Comparison of ENCODE assay signal across 1 cellular context in the genomic region with DNA sequence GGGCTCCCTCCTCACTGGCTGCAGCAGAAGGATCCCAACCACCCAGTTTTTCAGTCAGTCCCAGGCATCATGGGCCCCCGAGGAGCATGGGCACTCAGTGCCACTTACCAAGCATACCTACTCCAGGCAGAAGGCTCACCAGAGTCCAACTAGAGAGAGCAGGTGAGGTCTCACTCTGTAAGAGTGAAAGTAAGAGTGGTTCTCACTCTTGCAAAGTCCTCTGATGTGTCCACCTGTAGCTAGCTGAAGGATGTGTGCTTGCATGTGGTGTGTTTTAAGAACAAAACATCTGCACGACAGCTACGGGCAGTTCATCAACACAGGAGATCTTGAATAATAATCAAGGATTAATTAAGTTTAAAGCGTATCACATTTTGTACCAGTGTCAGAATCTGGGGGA.
TF ChIP-seq lines count a peak whose summit lies in the region.

No MANE protein-coding gene starts in this region.

TF ChIP-seq in WTC11, 78 proteins besides CTCF, POLR2A, EP300 and RAD21 (continued from another document):
- TF ChIP-seq, protein P1, sequence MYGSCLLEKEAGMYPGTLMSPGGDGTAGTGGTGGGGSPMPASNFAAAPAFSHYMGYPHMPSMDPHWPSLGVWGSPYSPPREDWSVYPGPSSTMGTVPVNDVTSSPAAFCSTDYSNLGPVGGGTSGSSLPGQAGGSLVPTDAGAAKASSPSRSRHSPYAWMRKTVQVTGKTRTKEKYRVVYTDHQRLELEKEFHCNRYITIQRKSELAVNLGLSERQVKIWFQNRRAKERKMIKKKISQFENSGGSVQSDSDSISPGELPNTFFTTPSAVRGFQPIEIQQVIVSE (CRISPR knock-in tag; IDR thresholded peaks at IDR 0.05; ENCODE audit: borderline replicate concordance) = no peak
- TF ChIP-seq FOXK1 (CRISPR knock-in tag; IDR thresholded peaks at IDR 0.05) (no peak), NR2C2 (CRISPR knock-in tag; IDR thresholded peaks at IDR 0.05) (no peak), ZNF121 (CRISPR knock-in tag; IDR thresholded peaks at IDR 0.05) (no peak), NR1H2 (CRISPR knock-in tag; IDR thresholded peaks at IDR 0.05) (no peak), CBFB (CRISPR knock-in tag; IDR thresholded peaks at IDR 0.05; ENCODE audit: low read depth) (no peak), NR3C1 (CRISPR knock-in tag; conservative IDR thresholded peaks at IDR 0.05; ENCODE audit: low read depth) (no peak), IRF2 (CRISPR knock-in tag; IDR thresholded peaks at IDR 0.05; ENCODE audit: borderline replicate concordance, low read depth) (no peak), GABPB1 (CRISPR knock-in tag; IDR thresholded peaks at IDR 0.05) (no peak)
- TF ChIP-seq, protein P2, sequence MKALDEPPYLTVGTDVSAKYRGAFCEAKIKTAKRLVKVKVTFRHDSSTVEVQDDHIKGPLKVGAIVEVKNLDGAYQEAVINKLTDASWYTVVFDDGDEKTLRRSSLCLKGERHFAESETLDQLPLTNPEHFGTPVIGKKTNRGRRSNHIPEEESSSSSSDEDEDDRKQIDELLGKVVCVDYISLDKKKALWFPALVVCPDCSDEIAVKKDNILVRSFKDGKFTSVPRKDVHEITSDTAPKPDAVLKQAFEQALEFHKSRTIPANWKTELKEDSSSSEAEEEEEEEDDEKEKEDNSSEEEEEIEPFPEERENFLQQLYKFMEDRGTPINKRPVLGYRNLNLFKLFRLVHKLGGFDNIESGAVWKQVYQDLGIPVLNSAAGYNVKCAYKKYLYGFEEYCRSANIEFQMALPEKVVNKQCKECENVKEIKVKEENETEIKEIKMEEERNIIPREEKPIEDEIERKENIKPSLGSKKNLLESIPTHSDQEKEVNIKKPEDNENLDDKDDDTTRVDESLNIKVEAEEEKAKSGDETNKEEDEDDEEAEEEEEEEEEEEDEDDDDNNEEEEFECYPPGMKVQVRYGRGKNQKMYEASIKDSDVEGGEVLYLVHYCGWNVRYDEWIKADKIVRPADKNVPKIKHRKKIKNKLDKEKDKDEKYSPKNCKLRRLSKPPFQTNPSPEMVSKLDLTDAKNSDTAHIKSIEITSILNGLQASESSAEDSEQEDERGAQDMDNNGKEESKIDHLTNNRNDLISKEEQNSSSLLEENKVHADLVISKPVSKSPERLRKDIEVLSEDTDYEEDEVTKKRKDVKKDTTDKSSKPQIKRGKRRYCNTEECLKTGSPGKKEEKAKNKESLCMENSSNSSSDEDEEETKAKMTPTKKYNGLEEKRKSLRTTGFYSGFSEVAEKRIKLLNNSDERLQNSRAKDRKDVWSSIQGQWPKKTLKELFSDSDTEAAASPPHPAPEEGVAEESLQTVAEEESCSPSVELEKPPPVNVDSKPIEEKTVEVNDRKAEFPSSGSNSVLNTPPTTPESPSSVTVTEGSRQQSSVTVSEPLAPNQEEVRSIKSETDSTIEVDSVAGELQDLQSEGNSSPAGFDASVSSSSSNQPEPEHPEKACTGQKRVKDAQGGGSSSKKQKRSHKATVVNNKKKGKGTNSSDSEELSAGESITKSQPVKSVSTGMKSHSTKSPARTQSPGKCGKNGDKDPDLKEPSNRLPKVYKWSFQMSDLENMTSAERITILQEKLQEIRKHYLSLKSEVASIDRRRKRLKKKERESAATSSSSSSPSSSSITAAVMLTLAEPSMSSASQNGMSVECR (CRISPR knock-in tag; IDR thresholded peaks at IDR 0.05; ENCODE audit: borderline replicate concordance) = no peak
TF ChIP-seq in WTC11: peak in this region for 0.
